29 cellular contexts compared by ENCODE assay signal in the genomic region with DNA sequence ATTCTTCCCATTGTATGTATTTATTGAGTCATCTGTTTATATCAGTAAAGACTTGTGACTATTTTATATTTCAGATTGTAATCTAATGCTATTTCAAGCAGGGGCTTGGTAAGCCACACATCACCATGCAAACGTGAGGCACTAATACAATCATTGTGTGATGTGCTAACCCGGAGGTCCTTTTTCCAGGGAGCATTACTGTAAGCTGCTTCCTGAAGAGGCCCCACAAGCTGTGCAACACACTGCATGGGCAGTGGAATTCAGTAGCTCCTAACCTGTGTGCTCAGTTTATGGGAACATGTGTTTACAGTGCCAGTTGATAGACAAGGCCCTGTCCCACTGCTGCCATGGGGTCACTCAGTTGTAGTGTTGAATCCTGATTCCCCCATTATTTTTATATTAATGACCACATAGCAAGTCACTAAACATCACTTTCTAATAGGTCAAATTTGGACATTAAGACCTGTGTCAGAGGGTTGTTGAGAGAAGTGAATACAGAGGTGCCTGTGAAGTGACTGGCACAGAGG.
DNase-seq lines count a peak whose midpoint lies in the region; ATAC-seq and TF ChIP-seq lines count a peak whose summit lies in the region.
"Had no signal": no experiment of that assay in that cellular context is flagged by ENCODE, and none has a peak within 500 bp of the region (broad histone marks: within the 10 kb centered on the region; RNA-seq: fewer than 3 reads in every experiment).

No MANE protein-coding gene starts in this region.

- peaks cover 43% of the 10 kb centered on the region for H3K4me1 Mint-ChIP-seq in neural progenitor cell
- H3K4me1 Mint-ChIP-seq: CD4-positive, alpha-beta memory T cell had no signal

- intact Hi-C loops in left ventricle myocardium inferior (cut with micrococcal nuclease) (no loop called here), Right ventricle myocardium superior (cut with DNase I) (loop anchor here (10.0 kb wide), 1 partner anchor 136 kb away; no protein-coding TSS in a partner anchor)

- H3K9me3 ChIP-seq in left ventricle myocardium inferior (replicated peaks) (no peaks in the 10 kb centered on the region), HEK293 (ENCODE audit: control insufficient read depth, insufficient read depth, low read depth, low read length) (no peaks in the 10 kb centered on the region), neural progenitor cell (ENCODE audit: low read depth) (no peaks in the 10 kb centered on the region)
- H3K9me3 ChIP-seq: A549; BLaER1 treated with 17β-estradiol and CSF1 and Interleukin-3, amounts not matched to agents 10 nM and 100 nM had no signal

- H3K9ac ChIP-seq in neural progenitor cell = no peak overlapping the region
- H3K9ac ChIP-seq: BLaER1 treated with 17β-estradiol and CSF1 and Interleukin-3, amounts not matched to agents 10 nM and 100 nM had no signal

- no peak for ATAC-seq in Right ventricle myocardium superior (ENCODE audit: poor library complexity)
- ATAC-seq in HG03439 (IDR thresholded peaks at IDR 0.05; ENCODE audit: unreplicated experiment) = no peak
- ATAC-seq: A549 had no signal

- no peaks in the 10 kb centered on the region for H3K9me3 Mint-ChIP-seq in neural progenitor cell

- peaks cover 91% of the 10 kb centered on the region for H3K79me2 ChIP-seq in neural progenitor cell (ENCODE audit: low read depth)

- CTCF ChIA-PET in HEK293 (lab: Yijun Ruan, JAX) = no interaction called here

- no peak overlapping the region for H3K4me3 ChIP-seq in left ventricle myocardium inferior
- H3K4me3 ChIP-seq in HEK293 (ENCODE audit: low read depth, low read length) = no peak overlapping the region
- no peak overlapping the region for H3K4me3 ChIP-seq in neural progenitor cell
- H3K4me3 ChIP-seq: A549; BLaER1 treated with 17β-estradiol and CSF1 and Interleukin-3, amounts not matched to agents 10 nM and 100 nM; PC-9; SK-N-MC had no signal

- H3K36me3 ChIP-seq in left ventricle myocardium inferior (no peaks in the 10 kb centered on the region), HEK293 (ENCODE audit: control insufficient read depth in 2 of 2, insufficient read depth in 1 of 2, low read length in 2 of 2) (no peaks in the 10 kb centered on the region), neural progenitor cell (no peaks in the 10 kb centered on the region)
- H3K36me3 ChIP-seq: BLaER1 treated with 17β-estradiol and CSF1 and Interleukin-3, amounts not matched to agents 10 nM and 100 nM had no signal

- DNase-seq in left ventricle myocardium inferior = no peak
- no peak for DNase-seq in Right ventricle myocardium superior
- no peak for DNase-seq in neural progenitor cell (ENCODE audit: low spot score)
- DNase-seq in activated effector memory CD4-positive, alpha-beta T cell treated with anti-CD3 and anti-CD28 coated beads, Interleukin-2, amount 50 U/mL, for 16 hours = no peak
- DNase-seq in SHP77 (lab: John Stamatoyannopoulos, UW) = no peak
- DNase-seq: AML-193; CD4-positive, alpha-beta memory T cell; COR-L47; DMS79 treated with DMSO at 0.1 percent for 48 hours; H7; KG1; MM.1S; NCI-H1048; NCI-H1417 treated with DMSO at 0.1 percent for 48 hours; NCI-H1694 treated with DMSO at 0.1 percent for 48 hours; NCI-H2081; NCI-H2171 treated with DMSO at 0.1 percent for 48 hours; NCI-H524; NCI-H774; NK-92 treated with Interleukin-12 subunit alpha and Interleukin-12 subunit beta, amount 100 ng/mL, for 24 hours; PC-9; RPMI8226; SIG-M5 had no signal

- POLR2A ChIA-PET in HEK293 (lab: Yijun Ruan, JAX) = interaction anchor here (0.9 kb wide), 1 partner anchor 9 kb away, joined by 3 read pairs; no protein-coding TSS in a partner anchor

- peaks cover 11% of the 10 kb centered on the region for H3K27me3 Mint-ChIP-seq in neural progenitor cell (ENCODE audit: insufficient read depth, low read depth)

- H3K4me1 ChIP-seq in left ventricle myocardium inferior = peaks cover 88% of the 10 kb centered on the region
- H3K4me1 ChIP-seq in HEK293 (ENCODE audit: control insufficient read depth, insufficient read depth, low read length) = no peaks in the 10 kb centered on the region
- H3K4me1 ChIP-seq in neural progenitor cell = peaks cover 50% of the 10 kb centered on the region
- H3K4me1 ChIP-seq: A549 had no signal

- no peak overlapping the region for H3K4me3 Mint-ChIP-seq in neural progenitor cell
- H3K4me3 Mint-ChIP-seq: CD4-positive, alpha-beta memory T cell had no signal

- H3K27me3 ChIP-seq in left ventricle myocardium inferior (ENCODE audit: low read depth) = no peaks in the 10 kb centered on the region
- no peaks in the 10 kb centered on the region for H3K27me3 ChIP-seq in neural progenitor cell
- H3K27me3 ChIP-seq: BLaER1 treated with 17β-estradiol and CSF1 and Interleukin-3, amounts not matched to agents 10 nM and 100 nM had no signal

- H3K36me3 Mint-ChIP-seq in neural progenitor cell = peaks cover 2% of the 10 kb centered on the region
- H3K36me3 Mint-ChIP-seq: CD4-positive, alpha-beta memory T cell had no signal

- H3F3A ChIP-seq in neural progenitor cell (ENCODE audit: low read depth) = peaks cover 47% of the 10 kb centered on the region

- no peak for TF ChIP-seq CTCF in left ventricle myocardium inferior (IDR thresholded peaks at IDR 0.05; ENCODE audit: borderline replicate concordance)
- TF ChIP-seq CTCF in HEK293 (tag by site-specific recombination; IDR thresholded peaks at IDR 0.05) = no peak
- no peak for TF ChIP-seq CTCF in VCaP (conservative IDR thresholded peaks at IDR 0.05)
- no peak for TF ChIP-seq CTCF in neural progenitor cell (IDR thresholded peaks at IDR 0.05)

- H3K27ac ChIP-seq in left ventricle myocardium inferior (replicated peaks) = peak overlapping the region; percentile 89
- H3K27ac ChIP-seq in HEK293 (ENCODE audit: extremely low read depth, low read depth, low read length) = no peak overlapping the region
- peak overlapping the region; percentile 14; the same call in 1 of the 2 replicates for H3K27ac ChIP-seq in VCaP
- H3K27ac ChIP-seq in neural progenitor cell = peak overlapping the region; percentile 70
- H3K27ac ChIP-seq: A549; BLaER1 treated with 17β-estradiol and CSF1 and Interleukin-3, amounts not matched to agents 10 nM and 100 nM; PC-9; SK-N-MC had no signal

- peak overlapping the region; percentile 59 for H3K4me2 ChIP-seq in neural progenitor cell
- H3K4me2 ChIP-seq: A549; BLaER1 treated with 17β-estradiol and CSF1 and Interleukin-3, amounts not matched to agents 10 nM and 100 nM; PC-9 had no signal

- H3K27ac Mint-ChIP-seq in neural progenitor cell = no peak overlapping the region

- no peak overlapping the region for H2AFZ ChIP-seq in neural progenitor cell (replicated peaks)
- H2AFZ ChIP-seq: PC-9 had no signal

- H4K20me1 ChIP-seq in neural progenitor cell (ENCODE audit: low read depth) = peaks cover 42% of the 10 kb centered on the region
- H4K20me1 ChIP-seq: BLaER1 treated with 17β-estradiol and CSF1 and Interleukin-3, amounts not matched to agents 10 nM and 100 nM had no signal

TF ChIP-seq in HEK293, 187 proteins besides CTCF, POLR2A, EP300 and RAD21:
- TF ChIP-seq ZFP41 (tag by site-specific recombination; IDR thresholded peaks at IDR 0.05; ENCODE audit: borderline replicate concordance) (no peak), ZNF121 (tag by site-specific recombination; IDR thresholded peaks at IDR 0.05) (no peak), ZNF473 (tag by site-specific recombination; IDR thresholded peaks at IDR 0.05) (no peak), MZF1 (tag by site-specific recombination; IDR thresholded peaks at IDR 0.05; ENCODE audit: borderline replicate concordance) (peak; percentile 69; the same call in 1 of the 2 replicates)
- TF ChIP-seq, protein P1, sequence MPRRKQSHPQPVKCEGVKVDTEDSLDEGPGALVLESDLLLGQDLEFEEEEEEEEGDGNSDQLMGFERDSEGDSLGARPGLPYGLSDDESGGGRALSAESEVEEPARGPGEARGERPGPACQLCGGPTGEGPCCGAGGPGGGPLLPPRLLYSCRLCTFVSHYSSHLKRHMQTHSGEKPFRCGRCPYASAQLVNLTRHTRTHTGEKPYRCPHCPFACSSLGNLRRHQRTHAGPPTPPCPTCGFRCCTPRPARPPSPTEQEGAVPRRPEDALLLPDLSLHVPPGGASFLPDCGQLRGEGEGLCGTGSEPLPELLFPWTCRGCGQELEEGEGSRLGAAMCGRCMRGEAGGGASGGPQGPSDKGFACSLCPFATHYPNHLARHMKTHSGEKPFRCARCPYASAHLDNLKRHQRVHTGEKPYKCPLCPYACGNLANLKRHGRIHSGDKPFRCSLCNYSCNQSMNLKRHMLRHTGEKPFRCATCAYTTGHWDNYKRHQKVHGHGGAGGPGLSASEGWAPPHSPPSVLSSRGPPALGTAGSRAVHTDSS (tag by site-specific recombination; IDR thresholded peaks at IDR 0.05) = no peak
- TF ChIP-seq, protein P2, sequence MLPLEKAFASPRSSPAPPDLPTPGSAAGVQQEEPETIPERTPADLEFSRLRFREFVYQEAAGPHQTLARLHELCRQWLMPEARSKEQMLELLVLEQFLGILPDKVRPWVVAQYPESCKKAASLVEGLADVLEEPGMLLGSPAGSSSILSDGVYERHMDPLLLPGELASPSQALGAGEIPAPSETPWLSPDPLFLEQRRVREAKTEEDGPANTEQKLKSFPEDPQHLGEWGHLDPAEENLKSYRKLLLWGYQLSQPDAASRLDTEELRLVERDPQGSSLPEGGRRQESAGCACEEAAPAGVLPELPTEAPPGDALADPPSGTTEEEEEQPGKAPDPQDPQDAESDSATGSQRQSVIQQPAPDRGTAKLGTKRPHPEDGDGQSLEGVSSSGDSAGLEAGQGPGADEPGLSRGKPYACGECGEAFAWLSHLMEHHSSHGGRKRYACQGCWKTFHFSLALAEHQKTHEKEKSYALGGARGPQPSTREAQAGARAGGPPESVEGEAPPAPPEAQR (tag by site-specific recombination; IDR thresholded peaks at IDR 0.05) = no peak
